In the genomic region with DNA sequence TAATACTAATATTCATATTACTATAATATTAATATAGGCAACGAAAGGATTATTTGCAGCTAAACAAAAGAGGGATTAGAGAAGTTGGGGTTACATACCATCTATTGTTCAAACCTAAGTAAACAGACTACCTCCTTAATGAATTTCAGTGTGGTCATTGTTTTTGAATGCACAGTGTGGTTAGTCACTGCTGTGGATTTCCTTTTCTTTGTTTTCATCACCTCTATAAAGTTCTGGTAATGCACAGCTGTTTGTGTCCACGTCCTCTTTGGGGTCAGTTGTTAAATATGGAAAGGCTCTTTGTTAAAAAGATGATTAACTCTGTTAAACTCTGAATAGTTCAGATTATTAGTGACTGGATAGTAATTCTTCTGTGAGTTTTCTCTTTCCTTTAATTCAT, we compare ENCODE assay signal across 11 cellular contexts.
DNase-seq lines count a peak whose midpoint lies in the region; ATAC-seq and TF ChIP-seq lines count a peak whose summit lies in the region.
"Had no signal": no experiment of that assay in that cellular context is flagged by ENCODE, and none has a peak within 500 bp of the region (broad histone marks: within the 10 kb centered on the region; RNA-seq: fewer than 3 reads in every experiment).

No MANE protein-coding gene starts in this region.

- TF ChIP-seq CTCF in AG10803 (conservative IDR thresholded peaks at IDR 0.05; ENCODE audit: low read length) (no peak), kidney epithelial cell (IDR thresholded peaks at IDR 0.05; ENCODE audit: insufficient read depth, low read length, poor library complexity, severe bottlenecking) (no peak), mucosa of descending colon (IDR thresholded peaks at IDR 0.05) (no peak), Peyer's patch (IDR thresholded peaks at IDR 0.05) (no peak)

- no peak overlapping the region for H3K27ac ChIP-seq in Peyer's patch

- H3K27me3 ChIP-seq in kidney epithelial cell (ENCODE audit: control insufficient read depth, insufficient read depth, low read length) (no peaks in the 10 kb centered on the region), Peyer's patch (no peaks in the 10 kb centered on the region)

- H3K4me1 Mint-ChIP-seq in activated T-helper 2 cell treated with anti-CD3 and anti-CD28 coated beads, Interferon-gamma antibody, Interleukin-2, Interleukin-4, amounts not matched to agents 10 μg/mL and 5 μg/mL and 100 μg/mL, durations not matched to agents 14 hours and 24 hours and 36 hours (ENCODE audit: low read depth) = peaks cover 35% of the 10 kb centered on the region

- H3K36me3 ChIP-seq in kidney epithelial cell (ENCODE audit: control insufficient read depth, insufficient read depth, low read length) (no peaks in the 10 kb centered on the region), mucosa of descending colon (ENCODE audit: low read depth) (no peaks in the 10 kb centered on the region), Peyer's patch (no peaks in the 10 kb centered on the region)
- H3K36me3 ChIP-seq: gastrocnemius medialis had no signal

- H3K36me3 Mint-ChIP-seq in activated T-helper 2 cell treated with anti-CD3 and anti-CD28 coated beads, Interferon-gamma antibody, Interleukin-2, Interleukin-4, amounts not matched to agents 10 μg/mL and 5 μg/mL and 100 μg/mL, durations not matched to agents 14 hours and 24 hours and 36 hours (ENCODE audit: low read depth) = no peaks in the 10 kb centered on the region

- peak overlapping the region; percentile 59 for H3K4me3 Mint-ChIP-seq in activated T-helper 2 cell treated with anti-CD3 and anti-CD28 coated beads, Interferon-gamma antibody, Interleukin-2, Interleukin-4, amounts not matched to agents 10 μg/mL and 5 μg/mL and 100 μg/mL, durations not matched to agents 14 hours and 24 hours and 36 hours (ENCODE audit: low read depth)

- peak overlapping the region; percentile 8 for H3K27ac Mint-ChIP-seq in activated T-helper 2 cell treated with anti-CD3 and anti-CD28 coated beads, Interferon-gamma antibody, Interleukin-2, Interleukin-4, amounts not matched to agents 10 μg/mL and 5 μg/mL and 100 μg/mL, durations not matched to agents 14 hours and 24 hours and 36 hours

- H3K4me1 ChIP-seq in mucosa of descending colon (ENCODE audit: low read depth) (peaks cover 8% of the 10 kb centered on the region), Peyer's patch (no peaks in the 10 kb centered on the region)

- H3K27me3 Mint-ChIP-seq in activated T-helper 2 cell treated with anti-CD3 and anti-CD28 coated beads, Interferon-gamma antibody, Interleukin-2, Interleukin-4, amounts not matched to agents 10 μg/mL and 5 μg/mL and 100 μg/mL, durations not matched to agents 14 hours and 24 hours and 36 hours (ENCODE audit: low read depth) = peaks cover 13% of the 10 kb centered on the region

- no peak for ATAC-seq in mucosa of descending colon

- H3K4me3 ChIP-seq in AG10803 (ENCODE audit: low read length) (no peak overlapping the region), kidney epithelial cell (ENCODE audit: low read depth, low read length) (no peak overlapping the region), mucosa of descending colon (no peak overlapping the region), Peyer's patch (no peak overlapping the region)

- DNase-seq in AG10803 (ENCODE audit: low read depth) = peak; percentile 15
- DNase-seq in HT-29 (ENCODE audit: low spot score) = peak; percentile 18
- no peak for DNase-seq in activated T-helper 2 cell treated with anti-CD3 and anti-CD28 coated beads, Interferon-gamma antibody, Interleukin-2, Interleukin-4, amounts not matched to agents 10 μg/mL and 5 μg/mL and 100 μg/mL, durations not matched to agents 14 hours and 24 hours and 36 hours (ENCODE audit: low spot score)
- DNase-seq in kidney epithelial cell (ENCODE audit: low read depth) = peak; percentile 48
- no peak for DNase-seq in putamen (ENCODE audit: low spot score)
- no peak for DNase-seq in NCI-H524 treated with DMSO at 0.1 percent for 48 hours (lab: John Stamatoyannopoulos, UW)
- DNase-seq in mucosa of descending colon = no peak
- DNase-seq in Peyer's patch = no peak
- DNase-seq: Calu3, gastrocnemius medialis, NCI-H446 had no signal

- no peaks in the 10 kb centered on the region for H3K9me3 Mint-ChIP-seq in activated T-helper 2 cell treated with anti-CD3 and anti-CD28 coated beads, Interferon-gamma antibody, Interleukin-2, Interleukin-4, amounts not matched to agents 10 μg/mL and 5 μg/mL and 100 μg/mL, durations not matched to agents 14 hours and 24 hours and 36 hours

- no peak for TF ChIP-seq POLR2A in Peyer's patch (IDR thresholded peaks at IDR 0.05)

- H3K9me3 ChIP-seq in mucosa of descending colon (no peaks in the 10 kb centered on the region), Peyer's patch (no peaks in the 10 kb centered on the region)
- H3K9me3 ChIP-seq: gastrocnemius medialis had no signal

- intact Hi-C loops in activated T-helper 2 cell treated with anti-CD3 and anti-CD28 coated beads, Interferon-gamma antibody, Interleukin-2, Interleukin-4, amounts not matched to agents 10 μg/mL and 5 μg/mL and 100 μg/mL, durations not matched to agents 14 hours and 24 hours and 36 hours (cut with micrococcal nuclease) = loop anchor here (5.0 to 10.0 kb wide), 4 partner anchors 32 to 685 kb away; partner anchors contain the start of gene SREK1
- intact Hi-C loops in mucosa of descending colon (cut with DNase I, micrococcal nuclease) = no loop called here

Comparison
In these comparisons a context has a peak if more than half of its experiments do, and no peak if none do; other contexts are left out.
1. DNase-seq: peak in AG10803 (single experiment), HT-29 (single experiment) and kidney epithelial cell (single experiment); none in activated T-helper 2 cell treated with anti-CD3 and anti-CD28 coated beads, Interferon-gamma antibody, Interleukin-2, Interleukin-4, amounts not matched to agents 10 μg/mL and 5 μg/mL and 100 μg/mL, durations not matched to agents 14 hours and 24 hours and 36 hours (single experiment), putamen (single experiment), NCI-H524 treated with DMSO at 0.1 percent for 48 hours (single experiment), mucosa of descending colon (0 of 3) and Peyer's patch (0 of 3).